Comparison of ENCODE assay signal across 27 cellular contexts in the genomic region with DNA sequence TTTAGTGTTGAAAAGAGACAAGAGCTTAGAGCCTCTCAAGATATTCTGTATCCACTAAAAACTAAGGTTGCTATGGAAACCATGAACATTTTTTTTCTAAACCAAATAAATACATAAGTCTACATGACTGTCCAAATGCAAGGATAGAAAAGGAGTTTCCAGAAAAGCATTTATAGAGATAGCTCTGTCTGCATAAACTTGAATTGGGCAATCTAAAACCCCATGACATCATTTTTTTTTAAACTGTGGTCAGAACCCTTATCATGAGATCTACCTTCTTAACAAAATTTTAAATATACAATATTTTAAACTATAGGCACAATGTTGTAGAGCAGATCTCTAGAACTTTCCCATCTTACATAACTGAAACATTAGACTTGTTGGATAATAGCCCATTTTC. TPM values are rescaled to one million over a fixed set of nuclear protein-coding genes. Genes with fewer than 3 reads are reported as not detected.
"Had no signal": no experiment of that assay in that cellular context is flagged by ENCODE, and none has a peak within 500 bp of the region (broad histone marks: within the 10 kb centered on the region; RNA-seq: fewer than 3 reads in every experiment).

No MANE protein-coding gene starts in this region.

- H3K36me3 ChIP-seq: gastroesophageal sphincter, prostate gland, sigmoid colon, tibial nerve, upper lobe of right lung, vagina had no signal

- H3K4me1 ChIP-seq: gastroesophageal sphincter, parathyroid adenoma, prostate gland, testis, upper lobe of right lung, vagina had no signal

- ATAC-seq: gastroesophageal sphincter; left colon; left ventricle myocardium superior; naive thymus-derived CD4-positive, alpha-beta T cell; stimulated activated naive B cell treated with anti-CD40 and anti-IgM and Interleukin-4, amounts not matched to agents 10 μg/mL and 1 μg/mL and 100 μg/mL, for 72 hours; stimulated activated naive CD8-positive, alpha-beta T cell treated with anti-CD3 and anti-CD28 coated beads, Interleukin-15, amount 100 ng/mL, for 72 hours; upper lobe of right lung had no signal

- H3K27me3 ChIP-seq: dorsolateral prefrontal cortex, gastroesophageal sphincter, sigmoid colon, testis, tibial nerve, upper lobe of right lung, vagina had no signal

- H2AFZ ChIP-seq: parathyroid adenoma had no signal

- DNase-seq: cortex of kidney; dorsolateral prefrontal cortex; effector CD8-positive, alpha-beta T cell; foreskin fibroblast; immature natural killer cell; left colon; left ventricle myocardium superior; naive thymus-derived CD4-positive, alpha-beta T cell; nephron progenitor cell; sigmoid colon; stimulated activated CD4-positive, alpha-beta T cell treated with anti-CD3 and anti-CD28 coated beads, Interleukin-2, amount 100 ng/mL, for 24 hours; stimulated activated CD4-positive, alpha-beta T cell treated with anti-CD3 and anti-CD28 coated beads, Interleukin-4, amount 100 ng/mL, for 4 hours; stimulated activated naive B cell treated with anti-CD40 and anti-IgM and Interleukin-4, amounts not matched to agents 10 μg/mL and 1 μg/mL and 100 μg/mL, for 72 hours; stimulated activated naive CD8-positive, alpha-beta T cell treated with anti-CD3 and anti-CD28 coated beads, Interleukin-15, amount 100 ng/mL, for 72 hours; testis; upper lobe of right lung had no signal

- H3K4me3 ChIP-seq: dorsolateral prefrontal cortex, gastroesophageal sphincter, lung, prostate gland, sigmoid colon, skin epidermis, testis, tibial nerve, upper lobe of right lung, vagina had no signal

- H3K79me2 ChIP-seq: parathyroid adenoma had no signal

- H3K27ac ChIP-seq: dorsolateral prefrontal cortex, gastroesophageal sphincter, parathyroid adenoma, prostate gland, sigmoid colon, skin epidermis, testis, tibial nerve, upper lobe of right lung, vagina had no signal

- H3K9me3 ChIP-seq: gastroesophageal sphincter, prostate gland, sigmoid colon, testis, tibial nerve, upper lobe of right lung, vagina had no signal

- H3K9ac ChIP-seq: parathyroid adenoma had no signal

RNA-seq across cellular contexts. Expression of a gene that starts 36.4 kb away (rescaled TPM):
- total RNA-seq: mesenteric fat pad; mononuclear cell; naive thymus-derived CD4-positive, alpha-beta T cell; subcutaneous adipose tissue; tibial nerve had no signal
- polyA plus RNA-seq: fibroblast of lung; immature natural killer cell; naive thymus-derived CD4-positive, alpha-beta T cell had no signal
